Comparison of ENCODE assay signal across 9 cellular contexts in the genomic region with DNA sequence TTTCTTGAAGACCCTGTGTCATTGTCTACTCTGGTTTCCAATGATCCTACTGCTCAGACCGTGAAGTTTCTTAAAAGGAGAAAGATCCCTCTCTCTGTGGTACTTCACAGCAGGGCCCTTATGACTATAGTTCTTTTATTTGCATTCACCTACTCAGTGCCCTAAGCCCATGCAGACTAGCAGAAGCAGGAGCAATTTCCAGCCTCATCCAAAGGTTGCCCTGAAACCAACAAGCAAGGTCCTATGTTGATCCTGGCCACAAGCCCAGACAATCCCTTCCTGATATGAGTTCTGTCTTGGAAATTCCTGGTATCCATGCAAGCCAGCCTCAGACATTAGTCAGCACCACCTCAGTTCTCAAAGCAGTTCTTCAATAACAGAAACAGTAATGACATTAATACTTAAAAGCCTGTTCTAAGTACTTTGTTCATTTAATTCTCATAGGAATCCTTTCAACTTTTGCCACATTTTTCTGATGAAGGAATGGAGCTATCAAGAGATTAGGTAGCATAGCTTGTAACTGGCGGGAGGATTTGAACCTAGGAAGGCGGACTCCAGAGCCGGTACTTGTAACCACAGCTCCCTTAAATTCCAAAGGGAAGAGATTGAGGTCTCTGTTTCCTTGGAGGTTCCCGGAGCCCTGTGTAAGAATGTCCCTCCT. TPM values are rescaled to one million over a fixed set of nuclear protein-coding genes. Genes with fewer than 3 reads are reported as not detected.
DNase-seq lines count a peak whose midpoint lies in the region; ATAC-seq and TF ChIP-seq lines count a peak whose summit lies in the region.
"Had no signal": no experiment of that assay in that cellular context is flagged by ENCODE, and none has a peak within 500 bp of the region (broad histone marks: within the 10 kb centered on the region; RNA-seq: fewer than 3 reads in every experiment).

No MANE protein-coding gene starts in this region.

- no peak for TF ChIP-seq CTCF in Calu3 (IDR thresholded peaks at IDR 0.05; ENCODE audit: unreplicated experiment)
- no peak for TF ChIP-seq CTCF in epithelial cell of esophagus (IDR thresholded peaks at IDR 0.05; ENCODE audit: insufficient read depth, low read depth, low read length, missing control alignments)

- no peak overlapping the region for H3K4me3 ChIP-seq in epithelial cell of esophagus (ENCODE audit: low read length)
- H3K4me3 ChIP-seq: tibial nerve had no signal

- no peaks in the 10 kb centered on the region for H3K9me3 Mint-ChIP-seq in Calu3 (ENCODE audit: low read depth, unreplicated experiment)
- H3K9me3 Mint-ChIP-seq in natural killer cell treated with Interleukin-12 subunit alpha and Interleukin-12 subunit beta and Interleukin-15 and Interleukin-18, amount 100 ng/mL, for 72 hours: peaks cover 9% of the 10 kb centered on the region
- peaks cover 4% of the 10 kb centered on the region for H3K9me3 Mint-ChIP-seq in activated naive CD8-positive, alpha-beta T cell treated with anti-CD3 and anti-CD28 coated beads for 36 hours

- H3K36me3 Mint-ChIP-seq in Calu3 (ENCODE audit: insufficient read depth, unreplicated experiment): no peaks in the 10 kb centered on the region
- H3K36me3 Mint-ChIP-seq in natural killer cell treated with Interleukin-12 subunit alpha and Interleukin-12 subunit beta and Interleukin-15 and Interleukin-18, amount 100 ng/mL, for 72 hours: no peaks in the 10 kb centered on the region
- peaks cover 2% of the 10 kb centered on the region for H3K36me3 Mint-ChIP-seq in activated naive CD8-positive, alpha-beta T cell treated with anti-CD3 and anti-CD28 coated beads for 36 hours

- no TSS peak for BruUV-seq in Calu3 (replicated peaks; lab: Mats Ljungman, UMichigan)

- peak in 1 of 2 donors; percentile 57 for ATAC-seq in natural killer cell treated with Interleukin-12 subunit alpha and Interleukin-12 subunit beta and Interleukin-15 and Interleukin-18, amount 100 ng/mL, for 72 hours
- no peak for ATAC-seq in HG02938 (IDR thresholded peaks at IDR 0.05; ENCODE audit: unreplicated experiment)

- H3K27ac Mint-ChIP-seq in Calu3 (ENCODE audit: unreplicated experiment): peak overlapping the region; percentile 88
- peak overlapping the region; percentile 85 to 88 for H3K27ac Mint-ChIP-seq in natural killer cell treated with Interleukin-12 subunit alpha and Interleukin-12 subunit beta and Interleukin-15 and Interleukin-18, amount 100 ng/mL, for 72 hours
- no peak overlapping the region for H3K27ac Mint-ChIP-seq in activated naive CD8-positive, alpha-beta T cell treated with anti-CD3 and anti-CD28 coated beads for 36 hours

- peaks cover 13% of the 10 kb centered on the region for H3K4me1 Mint-ChIP-seq in Calu3 (ENCODE audit: low read depth, unreplicated experiment)
- H3K4me1 Mint-ChIP-seq in natural killer cell treated with Interleukin-12 subunit alpha and Interleukin-12 subunit beta and Interleukin-15 and Interleukin-18, amount 100 ng/mL, for 72 hours (ENCODE audit: low read depth in 2 of 2): peaks cover 43 to 51% of the 10 kb centered on the region in 2 donors
- peaks cover 11% of the 10 kb centered on the region for H3K4me1 Mint-ChIP-seq in activated naive CD8-positive, alpha-beta T cell treated with anti-CD3 and anti-CD28 coated beads for 36 hours

- no peaks in the 10 kb centered on the region for H3K27me3 Mint-ChIP-seq in Calu3 (ENCODE audit: unreplicated experiment)
- H3K27me3 Mint-ChIP-seq in natural killer cell treated with Interleukin-12 subunit alpha and Interleukin-12 subunit beta and Interleukin-15 and Interleukin-18, amount 100 ng/mL, for 72 hours: no peaks in the 10 kb centered on the region
- H3K27me3 Mint-ChIP-seq in activated naive CD8-positive, alpha-beta T cell treated with anti-CD3 and anti-CD28 coated beads for 36 hours: peaks cover 8% of the 10 kb centered on the region

- intact Hi-C loops in Calu3 (cut with micrococcal nuclease; ENCODE audit: unreplicated experiment): loop anchor here (2.0 kb wide), 1 partner anchor 14 kb away; no protein-coding TSS in a partner anchor

- peak overlapping the region; percentile 26 for H3K4me3 Mint-ChIP-seq in Calu3 (ENCODE audit: low read depth, unreplicated experiment)
- peak overlapping the region; percentile 66 for H3K4me3 Mint-ChIP-seq in natural killer cell treated with Interleukin-12 subunit alpha and Interleukin-12 subunit beta and Interleukin-15 and Interleukin-18, amount 100 ng/mL, for 72 hours
- H3K4me3 Mint-ChIP-seq in activated naive CD8-positive, alpha-beta T cell treated with anti-CD3 and anti-CD28 coated beads for 36 hours: no peak overlapping the region

- CTCF ChIA-PET in Calu3 (lab: Charles Lee): interaction anchor here (0.5 to 1.2 kb wide), 2 partner anchors 12 to 223 kb away, joined by 4 to 6 read pairs; no protein-coding TSS in a partner anchor

- DNase-seq in Calu3 (peak; percentile 60), NCI-H226 (peak; percentile 96), epithelial cell of esophagus (ENCODE audit: low read depth) (peak; percentile 96), SIG-M5 (lab: John Stamatoyannopoulos, UW) (no peak), GM19238 (ENCODE audit: insufficient read length, low spot score) (no peak)
- no peak for DNase-seq in natural killer cell treated with Interleukin-12 subunit alpha and Interleukin-12 subunit beta and Interleukin-15 and Interleukin-18, amount 100 ng/mL, for 72 hours (ENCODE audit: low spot score)
- no peak for DNase-seq in activated naive CD8-positive, alpha-beta T cell treated with anti-CD3 and anti-CD28 coated beads for 36 hours

RNA-seq across cellular contexts. Expression of a gene that starts 58.1 kb away (rescaled TPM):
- total RNA-seq in Calu3 (2022): 0.14 TPM in 1 of 2 replicates, not detected in the other
- total RNA-seq in natural killer cell treated with Interleukin-12 subunit alpha and Interleukin-12 subunit beta and Interleukin-15 and Interleukin-18, amount 100 ng/mL, for 72 hours: 1 to 10 TPM in 1 of 2 donors, under 1 TPM in 1; 0.19 to 1.5 TPM
- not detected for total RNA-seq in activated naive CD8-positive, alpha-beta T cell treated with anti-CD3 and anti-CD28 coated beads for 36 hours

Comparison
In these comparisons a context has a peak if more than half of its experiments do, and no peak if none do; other contexts are left out.
1. DNase-seq: peak in Calu3 (single experiment), NCI-H226 (single experiment) and epithelial cell of esophagus (single experiment); none in natural killer cell treated with Interleukin-12 subunit alpha and Interleukin-12 subunit beta and Interleukin-15 and Interleukin-18, amount 100 ng/mL, for 72 hours (single experiment), SIG-M5 (single experiment), GM19238 (single experiment) and activated naive CD8-positive, alpha-beta T cell treated with anti-CD3 and anti-CD28 coated beads for 36 hours (single experiment).